In genomic region chr19:8084152-8084551, GRCh38 we compare ENCODE assay signal across 18 cellular contexts. TPM values are rescaled to one million over a fixed set of nuclear protein-coding genes. Genes with fewer than 3 reads are reported as not detected.
DNase-seq lines count a peak whose midpoint lies in the region; ATAC-seq, FAIRE-seq and TF ChIP-seq lines count a peak whose summit lies in the region.
"Had no signal": no experiment of that assay in that cellular context is flagged by ENCODE, and none has a peak within 500 bp of the region (broad histone marks: within the 10 kb centered on the region; RNA-seq: fewer than 3 reads in every experiment).

No MANE protein-coding gene starts in this region.

- intact Hi-C loops in natural killer cell (cut with micrococcal nuclease) (no loop called here), pancreas (cut with DNase I) (no loop called here), vagina (cut with DNase I) (no loop called here)

- 89 to 96% methylated on average over 5 to 13 of the region's 13 CpGs for WGBS in endodermal cell (ENCODE audit: insufficient coverage in 1 of 2, insufficient read length in 1 of 2), 2 experiments
- 80 to 88% methylated on average over 13 of the region's 13 CpGs for WGBS in pancreas, 2 donors

- peaks cover 4 to 5% of the 10 kb centered on the region in 2 donors for H3K4me1 Mint-ChIP-seq in natural killer cell treated with Interleukin-12 subunit alpha and Interleukin-12 subunit beta and Interleukin-15 and Interleukin-18, amount 100 ng/mL, for 72 hours (ENCODE audit: low read depth in 2 of 2)
- H3K4me1 Mint-ChIP-seq in natural killer cell (no peaks in the 10 kb centered on the region), endodermal cell (no peaks in the 10 kb centered on the region), neural progenitor cell (peaks cover 14% of the 10 kb centered on the region)

- no peak overlapping the region for H3K4me2 ChIP-seq in neural progenitor cell
- H3K4me2 ChIP-seq: BLaER1 had no signal

- no peak overlapping the region for H3K27ac ChIP-seq in endodermal cell (ENCODE audit: low read depth, low read length)
- H3K27ac ChIP-seq in neural progenitor cell = no peak overlapping the region
- H3K27ac ChIP-seq in pancreas = no peak overlapping the region
- H3K27ac ChIP-seq in vagina = no peak overlapping the region
- H3K27ac ChIP-seq: BLaER1 had no signal

- H3K27me3 ChIP-seq in endodermal cell (ENCODE audit: control insufficient read depth, insufficient read depth, low read length, poor library complexity, severe bottlenecking) (no peaks in the 10 kb centered on the region), neural progenitor cell (no peaks in the 10 kb centered on the region), pancreas (no peaks in the 10 kb centered on the region), vagina (no peaks in the 10 kb centered on the region)
- H3K27me3 ChIP-seq: BLaER1 had no signal

- ATAC-seq in natural killer cell treated with Interleukin-12 subunit alpha and Interleukin-12 subunit beta and Interleukin-15 and Interleukin-18, amount 100 ng/mL, for 72 hours = no peak
- ATAC-seq in natural killer cell = no peak
- no peak for ATAC-seq in pancreas
- ATAC-seq: GM12878 had no signal

- H3K27me3 Mint-ChIP-seq in natural killer cell treated with Interleukin-12 subunit alpha and Interleukin-12 subunit beta and Interleukin-15 and Interleukin-18, amount 100 ng/mL, for 72 hours = peaks cover 0 to 7% of the 10 kb centered on the region in 2 donors
- H3K27me3 Mint-ChIP-seq in natural killer cell (ENCODE audit: low read depth in 2 of 2) (no peaks in the 10 kb centered on the region), endodermal cell (ENCODE audit: insufficient read depth) (no peaks in the 10 kb centered on the region), neural progenitor cell (ENCODE audit: insufficient read depth, low read depth) (peaks cover 10% of the 10 kb centered on the region)

- H3K36me3 Mint-ChIP-seq in natural killer cell treated with Interleukin-12 subunit alpha and Interleukin-12 subunit beta and Interleukin-15 and Interleukin-18, amount 100 ng/mL, for 72 hours = no peaks in the 10 kb centered on the region
- no peaks in the 10 kb centered on the region for H3K36me3 Mint-ChIP-seq in natural killer cell
- peaks cover 49% of the 10 kb centered on the region for H3K36me3 Mint-ChIP-seq in endodermal cell (ENCODE audit: low read depth)
- peaks cover 1% of the 10 kb centered on the region for H3K36me3 Mint-ChIP-seq in neural progenitor cell
- H3K36me3 Mint-ChIP-seq: CD8-positive, alpha-beta memory T cell; IgD-negative memory B cell had no signal

- no peak overlapping the region for H2AFZ ChIP-seq in neural progenitor cell (replicated peaks)

- no peaks in the 10 kb centered on the region for H4K20me1 ChIP-seq in neural progenitor cell (ENCODE audit: low read depth)
- H4K20me1 ChIP-seq: BLaER1 had no signal

- DNase-seq in natural killer cell treated with Interleukin-12 subunit alpha and Interleukin-12 subunit beta and Interleukin-15 and Interleukin-18, amount 100 ng/mL, for 72 hours (ENCODE audit: low spot score) = peak; percentile 25
- no peak for DNase-seq in natural killer cell
- peak; percentile 38 for DNase-seq in endodermal cell
- no peak for DNase-seq in neural progenitor cell (ENCODE audit: low spot score)
- no peak for DNase-seq in pancreas
- DNase-seq in islet precursor cell = no peak
- no peak for DNase-seq in vagina (ENCODE audit: extremely low spot score in 2 of 2)
- DNase-seq: 8988T; AML-193; CD8-positive, alpha-beta memory T cell; DMS 273 treated with DMSO at 0.1 percent for 48 hours had no signal

- H3K4me3 ChIP-seq in endodermal cell (ENCODE audit: low read length) (no peak overlapping the region), neural progenitor cell (no peak overlapping the region), pancreas (no peak overlapping the region), vagina (no peak overlapping the region)
- H3K4me3 ChIP-seq: BLaER1, GM12878 had no signal

- no peak for TF ChIP-seq POLR2A in vagina (IDR thresholded peaks at IDR 0.05)

- no peak for TF ChIP-seq CTCF in natural killer cell (IDR thresholded peaks at IDR 0.05)
- no peak for TF ChIP-seq CTCF in endodermal cell (conservative IDR thresholded peaks at IDR 0.05)
- TF ChIP-seq CTCF in neural progenitor cell (IDR thresholded peaks at IDR 0.05) = no peak
- TF ChIP-seq CTCF in pancreas (IDR thresholded peaks at IDR 0.05) = no peak
- TF ChIP-seq CTCF in vagina (IDR thresholded peaks at IDR 0.05) = no peak

- H3K9ac ChIP-seq in endodermal cell (ENCODE audit: extremely low read depth, low read length, poor library complexity, severe bottlenecking) (no peak overlapping the region), neural progenitor cell (no peak overlapping the region)
- H3K9ac ChIP-seq: BLaER1 had no signal

- H3K36me3 ChIP-seq in endodermal cell (ENCODE audit: control insufficient read depth, insufficient read depth, low read length) = peaks cover 56% of the 10 kb centered on the region
- peaks cover 7% of the 10 kb centered on the region for H3K36me3 ChIP-seq in neural progenitor cell
- no peaks in the 10 kb centered on the region for H3K36me3 ChIP-seq in pancreas
- no peaks in the 10 kb centered on the region for H3K36me3 ChIP-seq in vagina
- H3K36me3 ChIP-seq: BLaER1 had no signal

- no peak for FAIRE-seq in pancreas (lab: Jason Lieb, UNC)
- FAIRE-seq: GM12878, GM18507, H54 had no signal

- H3K79me2 ChIP-seq in neural progenitor cell (ENCODE audit: low read depth) = no peaks in the 10 kb centered on the region

- no peaks in the 10 kb centered on the region for H3K9me3 Mint-ChIP-seq in natural killer cell treated with Interleukin-12 subunit alpha and Interleukin-12 subunit beta and Interleukin-15 and Interleukin-18, amount 100 ng/mL, for 72 hours
- H3K9me3 Mint-ChIP-seq in natural killer cell (no peaks in the 10 kb centered on the region), endodermal cell (no peaks in the 10 kb centered on the region), neural progenitor cell (no peaks in the 10 kb centered on the region)
- H3K9me3 Mint-ChIP-seq: CD8-positive, alpha-beta memory T cell; IgD-negative memory B cell had no signal

- H3K4me1 ChIP-seq in endodermal cell (ENCODE audit: control insufficient read depth, insufficient read depth, low read length) (no peaks in the 10 kb centered on the region), neural progenitor cell (peaks cover 8% of the 10 kb centered on the region), pancreas (no peaks in the 10 kb centered on the region), vagina (no peaks in the 10 kb centered on the region)

- no peak overlapping the region for H3K4me3 Mint-ChIP-seq in natural killer cell treated with Interleukin-12 subunit alpha and Interleukin-12 subunit beta and Interleukin-15 and Interleukin-18, amount 100 ng/mL, for 72 hours
- H3K4me3 Mint-ChIP-seq in natural killer cell (no peak overlapping the region), endodermal cell (no peak overlapping the region), neural progenitor cell (peak overlapping the region; percentile 34)
- H3K4me3 Mint-ChIP-seq: IgD-negative memory B cell had no signal

- peaks cover 14% of the 10 kb centered on the region for H3K9me3 ChIP-seq in endodermal cell (ENCODE audit: control insufficient read depth, low read length)
- no peaks in the 10 kb centered on the region for H3K9me3 ChIP-seq in neural progenitor cell (ENCODE audit: low read depth)
- no peaks in the 10 kb centered on the region for H3K9me3 ChIP-seq in pancreas
- H3K9me3 ChIP-seq in vagina = no peaks in the 10 kb centered on the region
- H3K9me3 ChIP-seq: BLaER1 had no signal

- peaks cover 6% of the 10 kb centered on the region for H3F3A ChIP-seq in neural progenitor cell (ENCODE audit: low read depth)

- H3K27ac Mint-ChIP-seq in natural killer cell treated with Interleukin-12 subunit alpha and Interleukin-12 subunit beta and Interleukin-15 and Interleukin-18, amount 100 ng/mL, for 72 hours = no peak overlapping the region
- H3K27ac Mint-ChIP-seq in natural killer cell (no peak overlapping the region), endodermal cell (no peak overlapping the region), neural progenitor cell (no peak overlapping the region)
- H3K27ac Mint-ChIP-seq: IgD-negative memory B cell had no signal

RNA-seq across cellular contexts. Expression of gene CCL25, which starts 31.6 kb away (rescaled TPM):
- under 1 TPM in 1 of 2 donors, not detected in 1; 0.71 TPM for total RNA-seq in natural killer cell treated with Interleukin-12 subunit alpha and Interleukin-12 subunit beta and Interleukin-15 and Interleukin-18, amount 100 ng/mL, for 72 hours
- under 1 TPM in 1 of 3 donors, not detected in 2; 0.28 TPM for total RNA-seq in natural killer cell
- not detected for total RNA-seq in endodermal cell
- 0.50 TPM for polyA plus RNA-seq in endodermal cell (2013, experiment 1 of 2)
- polyA plus RNA-seq in endodermal cell (2013, experiment 2 of 2) = 0.54 TPM
- 1.2 TPM in 1 of 2 replicates, not detected in the other for total RNA-seq in neural progenitor cell (ENCODE audit: low replicate concordance)
- total RNA-seq in pancreas = not detected
- under 1 TPM in 1 of 2 donors, not detected in 1; 0.19 TPM for polyA plus RNA-seq in pancreas
- not detected for total RNA-seq in vagina
- total RNA-seq: CD8-positive, alpha-beta memory T cell; Daoy; HT1080 had no signal
- polyA plus RNA-seq: CD8-positive, alpha-beta memory T cell had no signal

Comparison
In these comparisons a context has a peak if more than half of its experiments do, and no peak if none do; other contexts are left out.
1. DNase-seq: peak in natural killer cell treated with Interleukin-12 subunit alpha and Interleukin-12 subunit beta and Interleukin-15 and Interleukin-18, amount 100 ng/mL, for 72 hours (single experiment) and endodermal cell (single experiment); none in natural killer cell (single experiment), neural progenitor cell (single experiment), pancreas (0 of 6), islet precursor cell (single experiment) and vagina (0 of 2).